In the genomic region with DNA sequence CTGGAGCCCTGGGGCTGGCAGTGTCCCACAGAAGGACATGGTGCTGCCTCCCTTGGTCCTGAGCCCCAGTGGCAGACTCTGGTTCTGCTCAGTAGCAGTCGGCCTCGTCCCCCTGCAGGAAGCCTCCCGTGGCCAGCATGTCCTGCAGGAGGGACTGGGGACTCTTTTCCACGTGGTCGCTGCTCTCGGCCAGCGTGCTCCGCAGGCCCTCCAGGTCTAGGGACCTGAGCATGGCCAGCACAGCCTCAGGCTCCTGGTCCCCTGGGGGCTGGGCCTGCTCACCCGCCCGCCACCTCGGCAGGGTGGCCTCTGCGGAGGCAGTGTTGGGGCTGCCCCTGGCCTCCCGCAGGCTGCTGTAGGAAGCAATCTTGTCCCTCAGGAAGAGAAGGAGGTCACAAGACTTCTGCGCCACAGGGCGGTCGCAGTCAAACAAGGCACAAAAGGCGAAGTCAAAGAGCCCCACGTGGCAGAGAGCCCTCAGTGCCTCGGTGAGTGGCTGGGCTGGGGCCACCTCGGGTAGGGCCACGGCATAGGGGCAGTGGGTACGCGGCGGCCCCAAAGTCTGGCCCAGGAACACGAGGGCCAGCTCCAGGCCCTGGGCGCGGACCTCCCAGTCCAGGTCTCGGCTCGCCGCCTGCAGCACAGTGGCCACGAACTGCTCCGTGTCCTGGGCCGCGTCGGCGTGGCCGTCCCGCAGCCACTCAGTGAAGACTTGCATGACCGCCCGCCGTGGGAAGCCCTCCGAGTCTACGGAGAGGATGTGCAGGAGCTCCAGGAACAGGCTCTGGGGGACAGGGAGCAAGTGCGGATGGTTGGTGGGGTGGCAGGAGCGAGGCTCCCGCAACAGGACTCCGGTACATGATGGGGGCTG, we compare ENCODE assay signal across 15 cellular contexts. TPM values are rescaled to one million over a fixed set of nuclear protein-coding genes. Genes with fewer than 3 reads are reported as not detected.
DNase-seq lines count a peak whose midpoint lies in the region; ATAC-seq and TF ChIP-seq lines count a peak whose summit lies in the region.
"Had no signal": no experiment of that assay in that cellular context is flagged by ENCODE, and none has a peak within 500 bp of the region (broad histone marks: within the 10 kb centered on the region; RNA-seq: fewer than 3 reads in every experiment).

No MANE protein-coding gene starts in this region.

- no peaks in the 10 kb centered on the region for H3K9me3 ChIP-seq in RWPE2 (ENCODE audit: severe bottlenecking)
- no peaks in the 10 kb centered on the region for H3K9me3 ChIP-seq in sigmoid colon

- H3K27me3 Mint-ChIP-seq in GM23338 (ENCODE audit: insufficient read depth, low read depth, poor library complexity), result peaks cover 2% of the 10 kb centered on the region
- H3K27me3 Mint-ChIP-seq: activated CD8-positive, alpha-beta memory T cell treated with anti-CD3 and anti-CD28 coated beads, Interleukin-2, amount 10 ng/mL, durations not matched to agents 7 days and 5 days; activated naive CD8-positive, alpha-beta T cell treated with anti-CD3 and anti-CD28 coated beads, Interleukin-2, amount 50 U/mL, for 24 hours; CD8-positive, alpha-beta memory T cell had no signal

- no peak overlapping the region for H3K27ac Mint-ChIP-seq in GM23338
- H3K27ac Mint-ChIP-seq: activated CD8-positive, alpha-beta memory T cell treated with anti-CD3 and anti-CD28 coated beads, Interleukin-2, amount 10 ng/mL, durations not matched to agents 7 days and 5 days; activated naive CD8-positive, alpha-beta T cell treated with anti-CD3 and anti-CD28 coated beads, Interleukin-2, amount 50 U/mL, for 24 hours had no signal

- no peaks in the 10 kb centered on the region for H3K9me2 ChIP-seq in GM23338 (ENCODE audit: insufficient read depth)

- no peak for TF ChIP-seq EP300 in sigmoid colon (IDR thresholded peaks at IDR 0.05)

- DNase-seq in GM23338 (ENCODE audit: low spot score) (peak; percentile 49), RWPE2 (ENCODE audit: low spot score) (no peak), left ventricle myocardium superior (peak; percentile 28), sigmoid colon (peak; percentile 65), SW480 (ENCODE audit: low spot score) (no peak), NCI-H2107 (lab: John Stamatoyannopoulos, UW) (no peak)
- DNase-seq: activated CD8-positive, alpha-beta memory T cell treated with anti-CD3 and anti-CD28 coated beads, Interleukin-2, amount 10 ng/mL, durations not matched to agents 7 days and 5 days; activated naive CD8-positive, alpha-beta T cell treated with anti-CD3 and anti-CD28 coated beads, Interleukin-2, amount 50 U/mL, for 24 hours; midbrain; NCI-H1930; NCI-H748 treated with DMSO at 0.1 percent for 48 hours; stimulated activated CD4-positive, alpha-beta T cell treated with anti-CD3 and anti-CD28 coated beads, Interleukin-4, amount 100 ng/mL, for 4 hours had no signal

- no peaks in the 10 kb centered on the region for H3K4me1 Mint-ChIP-seq in GM23338
- H3K4me1 Mint-ChIP-seq: activated CD8-positive, alpha-beta memory T cell treated with anti-CD3 and anti-CD28 coated beads, Interleukin-2, amount 10 ng/mL, durations not matched to agents 7 days and 5 days; activated naive CD8-positive, alpha-beta T cell treated with anti-CD3 and anti-CD28 coated beads, Interleukin-2, amount 50 U/mL, for 24 hours; CD8-positive, alpha-beta memory T cell had no signal

- no peak for TF ChIP-seq CTCF in GM23338 (conservative IDR thresholded peaks at IDR 0.05; ENCODE audit: low read depth in 2 of 2)
- no peak for TF ChIP-seq CTCF in RWPE2 (IDR thresholded peaks at IDR 0.05; ENCODE audit: poor library complexity, severe bottlenecking)
- no peak for TF ChIP-seq CTCF in sigmoid colon (IDR thresholded peaks at IDR 0.05)

- H3F3A ChIP-seq in GM23338 (replicated peaks; ENCODE audit: low read depth), result no peaks in the 10 kb centered on the region

- H3K4me3 ChIP-seq in GM23338 (no peak overlapping the region), RWPE2 (ENCODE audit: severe bottlenecking) (no peak overlapping the region), sigmoid colon (no peak overlapping the region)
- H3K4me3 ChIP-seq: SK-N-MC had no signal

- no peak overlapping the region for H3K4me3 Mint-ChIP-seq in GM23338
- H3K4me3 Mint-ChIP-seq: activated CD8-positive, alpha-beta memory T cell treated with anti-CD3 and anti-CD28 coated beads, Interleukin-2, amount 10 ng/mL, durations not matched to agents 7 days and 5 days; activated naive CD8-positive, alpha-beta T cell treated with anti-CD3 and anti-CD28 coated beads, Interleukin-2, amount 50 U/mL, for 24 hours had no signal

- no peaks in the 10 kb centered on the region for H3K36me3 ChIP-seq in GM23338 (ENCODE audit: insufficient read depth)
- peaks cover 14% of the 10 kb centered on the region for H3K36me3 ChIP-seq in RWPE2 (ENCODE audit: low read depth)
- H3K36me3 ChIP-seq in sigmoid colon, result peaks cover 0 to 53% (median 34%) of the 10 kb centered on the region in 4 donors

- TF ChIP-seq POLR2A in sigmoid colon (IDR thresholded peaks at IDR 0.05), result no peak

- intact Hi-C loops in left ventricle myocardium superior (cut with micrococcal nuclease), result no loop called here
- intact Hi-C loops in sigmoid colon (cut with DNase I), result no loop called here

- H3K27ac ChIP-seq in GM23338 (ENCODE audit: low read depth) (no peak overlapping the region), RWPE2 (ENCODE audit: poor library complexity, severe bottlenecking) (no peak overlapping the region), sigmoid colon (no peak overlapping the region)
- H3K27ac ChIP-seq: SK-N-MC had no signal

- H3K27me3 ChIP-seq in GM23338 (ENCODE audit: insufficient read depth) (no peaks in the 10 kb centered on the region), RWPE2 (ENCODE audit: insufficient read depth, poor library complexity, severe bottlenecking) (no peaks in the 10 kb centered on the region), sigmoid colon (no peaks in the 10 kb centered on the region)

- 92 to 94% methylated on average over 47 of the region's 47 CpGs for WGBS in sigmoid colon, 2 donors

- no peaks in the 10 kb centered on the region for H3K79me2 ChIP-seq in GM23338 (replicated peaks; ENCODE audit: insufficient read depth)

- no peak overlapping the region for H2AFZ ChIP-seq in GM23338

- 0 out of 2 replicates have a peak, but pooled peaks cover 3% of the 10 kb centered on the region for H4K20me1 ChIP-seq in GM23338 (replicated peaks; ENCODE audit: insufficient read depth)

- H3K4me1 ChIP-seq in GM23338 (ENCODE audit: insufficient read depth) (no peaks in the 10 kb centered on the region), RWPE2 (ENCODE audit: insufficient read depth, poor library complexity, severe bottlenecking) (no peaks in the 10 kb centered on the region), sigmoid colon (no peaks in the 10 kb centered on the region)

- H3K36me3 Mint-ChIP-seq in GM23338 (ENCODE audit: low read depth), result peaks cover 16% of the 10 kb centered on the region; the same call in 2 of the 3 replicates

- no peak overlapping the region for H3K4me2 ChIP-seq in GM23338

- ATAC-seq in GM23338, result peak; percentile 43
- ATAC-seq in RWPE2 (ENCODE audit: low read depth), result 0 out of 3 replicates have a peak, but pooled peaks have one; percentile 22
- peak; percentile 7 for ATAC-seq in left ventricle myocardium superior
- no peak for ATAC-seq in GM21528 (IDR thresholded peaks at IDR 0.05; ENCODE audit: low FRiP score, unreplicated experiment)
- ATAC-seq: activated CD8-positive, alpha-beta memory T cell treated with anti-CD3 and anti-CD28 coated beads, Interleukin-2, amount 10 ng/mL, durations not matched to agents 7 days and 5 days; activated naive CD8-positive, alpha-beta T cell treated with anti-CD3 and anti-CD28 coated beads, Interleukin-2, amount 50 U/mL, for 24 hours had no signal

- H3K9me3 Mint-ChIP-seq in GM23338, result peaks cover 5% of the 10 kb centered on the region; the same call in 2 of the 3 replicates
- H3K9me3 Mint-ChIP-seq: activated naive CD8-positive, alpha-beta T cell treated with anti-CD3 and anti-CD28 coated beads, Interleukin-2, amount 50 U/mL, for 24 hours; CD8-positive, alpha-beta memory T cell had no signal

TF ChIP-seq in GM23338, 12 proteins besides CTCF, POLR2A, EP300 and RAD21 (continues in another document):
- TF ChIP-seq EZH2 (IDR thresholded peaks at IDR 0.05; ENCODE audit: low read depth, unreplicated experiment), result no peak
- TF ChIP-seq JUNB (IDR thresholded peaks at IDR 0.05; ENCODE audit: unreplicated experiment), result no peak
- TF ChIP-seq, protein P1, sequence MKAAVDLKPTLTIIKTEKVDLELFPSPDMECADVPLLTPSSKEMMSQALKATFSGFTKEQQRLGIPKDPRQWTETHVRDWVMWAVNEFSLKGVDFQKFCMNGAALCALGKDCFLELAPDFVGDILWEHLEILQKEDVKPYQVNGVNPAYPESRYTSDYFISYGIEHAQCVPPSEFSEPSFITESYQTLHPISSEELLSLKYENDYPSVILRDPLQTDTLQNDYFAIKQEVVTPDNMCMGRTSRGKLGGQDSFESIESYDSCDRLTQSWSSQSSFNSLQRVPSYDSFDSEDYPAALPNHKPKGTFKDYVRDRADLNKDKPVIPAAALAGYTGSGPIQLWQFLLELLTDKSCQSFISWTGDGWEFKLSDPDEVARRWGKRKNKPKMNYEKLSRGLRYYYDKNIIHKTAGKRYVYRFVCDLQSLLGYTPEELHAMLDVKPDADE (IDR thresholded peaks at IDR 0.05), result no peak

RNA-seq across cellular contexts. Expression of a gene that starts 17.1 kb away (rescaled TPM):
- total RNA-seq in GM23338 (2014; rRNA removed; shearing (Covaris generic)), result 65.6 and 76.8 TPM in 2 replicates
- polyA plus RNA-seq in GM23338 (2016; fragmentation: Nextera tagmentation; extraction: Ambion mirVana) (29.8 and 32.5 TPM in 2 replicates), sigmoid colon (10 to 100 TPM in 2 of 3 donors, 1 to 10 TPM in 1; 9.6 to 25.9 (median 11.3) TPM)
- total RNA-seq in left ventricle myocardium superior (16.5 TPM), sigmoid colon (10 to 100 TPM; 17.8 to 24.6 (median 22.1) TPM)

RNA-seq across cellular contexts. Expression of a gene that starts 18.6 kb away (rescaled TPM):
- 24.5 and 35.4 TPM in 2 replicates for total RNA-seq in GM23338 (2014; rRNA removed; shearing (Covaris generic))
- polyA plus RNA-seq in GM23338 (2016; fragmentation: Nextera tagmentation; extraction: Ambion mirVana), result 1.7 and 3.2 TPM in 2 replicates
- 6.4 TPM for total RNA-seq in left ventricle myocardium superior
- 1 to 10 TPM; 1.8 to 5.8 (median 5.3) TPM for total RNA-seq in sigmoid colon
- 10 to 100 TPM in 2 of 3 donors, 1 to 10 TPM in 1; 9.2 to 34.5 (median 14.4) TPM for polyA plus RNA-seq in sigmoid colon

RNA-seq across cellular contexts. Expression of a gene that starts 20.6 kb away (rescaled TPM):
- 5.0 and 6.5 TPM in 2 replicates for total RNA-seq in GM23338 (2014; rRNA removed; shearing (Covaris generic))
- polyA plus RNA-seq in GM23338 (2016; fragmentation: Nextera tagmentation; extraction: Ambion mirVana) (5.9 and 7.7 TPM in 2 replicates), sigmoid colon (10 to 100 TPM in 1 of 3 donors, 1 to 10 TPM in 2; 8.1 to 19.6 (median 9.6) TPM)
- total RNA-seq in left ventricle myocardium superior (11.9 TPM), sigmoid colon (10 to 100 TPM in 2 of 4 donors, 1 to 10 TPM in 2; 6.4 to 22.4 (median 11.8) TPM)

Comparison
In these comparisons a context has a peak if more than half of its experiments do, and no peak if none do; other contexts are left out.
1. DNase-seq: peak in GM23338 (single experiment), left ventricle myocardium superior (single experiment) and sigmoid colon (single experiment); none in RWPE2 (single experiment), SW480 (single experiment) and NCI-H2107 (single experiment).